1 cellular context compared by ENCODE assay signal in genomic region chr5:28219539-28219938, GRCh38.
TF ChIP-seq lines count a peak whose summit lies in the region.

No MANE protein-coding gene starts in this region.

TF ChIP-seq in K562, 482 proteins besides CTCF, POLR2A, EP300 and RAD21 (continued from another document):
- TF ChIP-seq RBM39 (optimal IDR thresholded peaks at IDR 0.05; ENCODE audit: low read depth, low read length) (no peak), ZEB2 (IDR thresholded peaks at IDR 0.05) (no peak)
